ENCODE assay signal across 1 cellular context in the genomic region with DNA sequence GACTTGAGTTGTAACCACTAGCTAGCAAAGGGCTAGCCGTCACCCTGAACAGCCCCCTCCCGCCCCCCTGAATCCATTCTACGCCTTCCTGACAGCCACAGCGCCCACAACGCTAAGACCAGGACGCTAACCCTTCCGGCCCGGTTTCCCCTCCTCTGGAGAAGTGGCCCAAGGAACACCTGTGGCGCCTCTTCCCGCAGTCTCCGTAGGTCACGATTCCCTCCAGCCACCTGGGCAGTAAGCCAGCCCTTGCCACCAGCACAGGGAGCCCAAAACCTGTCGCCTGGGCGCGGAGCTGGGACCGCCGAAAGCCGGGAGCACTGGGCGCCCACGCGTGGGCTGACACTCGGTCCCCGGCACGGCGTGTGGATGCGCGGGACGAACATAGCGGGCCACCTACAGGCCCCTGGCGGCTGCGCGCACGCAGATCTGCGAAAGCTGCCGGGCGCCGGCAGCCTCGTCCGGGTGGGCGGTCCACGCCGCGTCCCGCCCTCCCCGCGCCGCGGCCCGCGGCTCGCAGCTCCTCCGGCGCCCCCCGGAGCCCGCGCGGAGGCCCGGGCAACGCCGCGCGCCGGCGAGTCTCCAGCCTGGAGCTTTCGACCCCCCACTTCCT.
TF ChIP-seq lines count a peak whose summit lies in the region.

No MANE protein-coding gene starts in this region.

TF ChIP-seq in HepG2, 621 proteins besides CTCF, POLR2A, EP300 and RAD21 (continues in another document):
- TF ChIP-seq ZNF883 (CRISPR knock-in tag; IDR thresholded peaks at IDR 0.05; ENCODE audit: not compliant biosample characterization) (no peak), ZNF329 (CRISPR knock-in tag; IDR thresholded peaks at IDR 0.05; ENCODE audit: low read depth) (0 out of 2 replicates have a peak, but pooled peaks have one; percentile 13), RBM22 (optimal IDR thresholded peaks at IDR 0.05; ENCODE audit: low read length) (no peak), HIVEP1 (CRISPR knock-in tag; IDR thresholded peaks at IDR 0.05) (no peak), FLYWCH1 (CRISPR knock-in tag; IDR thresholded peaks at IDR 0.05) (no peak), TBL1XR1 (IDR thresholded peaks at IDR 0.05; ENCODE audit: borderline replicate concordance, low read length, partially characterized antibody) (no peak), ZNF672 (CRISPR knock-in tag; IDR thresholded peaks at IDR 0.05) (no peak), THRA (CRISPR knock-in tag; IDR thresholded peaks at IDR 0.05; ENCODE audit: borderline replicate concordance) (no peak), ZEB1 (IDR thresholded peaks at IDR 0.05; ENCODE audit: insufficient replicate concordance, low read depth) (peak; percentile 30), SNAI1 (CRISPR knock-in tag; IDR thresholded peaks at IDR 0.05; ENCODE audit: borderline replicate concordance) (no peak), MEIS1 (CRISPR knock-in tag; IDR thresholded peaks at IDR 0.05; ENCODE audit: borderline replicate concordance) (no peak), TOE1 (CRISPR knock-in tag; IDR thresholded peaks at IDR 0.05) (no peak), ZNF713 (CRISPR knock-in tag; IDR thresholded peaks at IDR 0.05) (no peak), CREBL2 (CRISPR knock-in tag; IDR thresholded peaks at IDR 0.05; ENCODE audit: borderline replicate concordance) (no peak), THAP8 (CRISPR knock-in tag; IDR thresholded peaks at IDR 0.05; ENCODE audit: borderline replicate concordance) (no peak), ZFP62 (CRISPR knock-in tag; IDR thresholded peaks at IDR 0.05) (no peak), RARA (CRISPR knock-in tag; IDR thresholded peaks at IDR 0.05) (no peak), ZBTB26 (CRISPR knock-in tag; IDR thresholded peaks at IDR 0.05; ENCODE audit: borderline replicate concordance) (no peak), MAF1 (CRISPR knock-in tag; IDR thresholded peaks at IDR 0.05; ENCODE audit: borderline replicate concordance) (no peak), STAG1 (CRISPR knock-in tag; IDR thresholded peaks at IDR 0.05) (0 out of 2 replicates have a peak, but pooled peaks have one; percentile 2), CC2D1A (CRISPR knock-in tag; IDR thresholded peaks at IDR 0.05) (no peak), ELF1 (CRISPR knock-in tag; IDR thresholded peaks at IDR 0.05) (no peak), ZNF24 (IDR thresholded peaks at IDR 0.05) (no peak), ELF4 (CRISPR knock-in tag; IDR thresholded peaks at IDR 0.05; ENCODE audit: borderline replicate concordance) (no peak; the same call in 1 of the 2 replicates), RXRA (CRISPR knock-in tag; IDR thresholded peaks at IDR 0.05) (no peak), CEBPB (IDR thresholded peaks at IDR 0.05; ENCODE audit: borderline replicate concordance, low read depth, low read length) (no peak), RXRB (CRISPR knock-in tag; IDR thresholded peaks at IDR 0.05; ENCODE audit: borderline replicate concordance) (no peak), ASH2L (IDR thresholded peaks at IDR 0.05; ENCODE audit: insufficient read length, low read depth, low read length) (no peak), IKZF4 (CRISPR knock-in tag; IDR thresholded peaks at IDR 0.05; ENCODE audit: borderline replicate concordance, low read depth, not compliant biosample characterization) (no peak), ZNF577 (CRISPR knock-in tag; IDR thresholded peaks at IDR 0.05; ENCODE audit: borderline replicate concordance, low read depth) (no peak), PATZ1 (CRISPR knock-in tag; IDR thresholded peaks at IDR 0.05) (0 out of 2 replicates have a peak, but pooled peaks have one; percentile 21), REST (IDR thresholded peaks at IDR 0.05; ENCODE audit: borderline replicate concordance in 1 of 2, low read depth in 1 of 2, low read length in 2 of 2) (no peak), PCBP2 (optimal IDR thresholded peaks at IDR 0.05; ENCODE audit: low read depth, low read length, poor library complexity, severe bottlenecking) (no peak), GATAD2A (CRISPR knock-in tag; IDR thresholded peaks at IDR 0.05) (peak; percentile 40), ATF7 (IDR thresholded peaks at IDR 0.05) (no peak), ATF7 (CRISPR knock-in tag; IDR thresholded peaks at IDR 0.05) (no peak), REPIN1 (CRISPR knock-in tag; IDR thresholded peaks at IDR 0.05; ENCODE audit: borderline replicate concordance, low read depth) (no peak), ZNF276 (CRISPR knock-in tag; IDR thresholded peaks at IDR 0.05; ENCODE audit: low read depth) (no peak), HNRNPLL (IDR thresholded peaks at IDR 0.05; ENCODE audit: low read depth, low read length, poor library complexity, severe bottlenecking) (peak; percentile 93), PHF5A (CRISPR knock-in tag; IDR thresholded peaks at IDR 0.05; ENCODE audit: low read depth, unreplicated experiment) (no peak), IRF9 (CRISPR knock-in tag; IDR thresholded peaks at IDR 0.05; ENCODE audit: borderline replicate concordance) (no peak), KAT7 (CRISPR knock-in tag; IDR thresholded peaks at IDR 0.05; ENCODE audit: borderline replicate concordance) (peak; percentile 56; the same call in 1 of the 2 replicates), NFATC3 (CRISPR knock-in tag; IDR thresholded peaks at IDR 0.05) (no peak)
- TF ChIP-seq, protein P1, sequence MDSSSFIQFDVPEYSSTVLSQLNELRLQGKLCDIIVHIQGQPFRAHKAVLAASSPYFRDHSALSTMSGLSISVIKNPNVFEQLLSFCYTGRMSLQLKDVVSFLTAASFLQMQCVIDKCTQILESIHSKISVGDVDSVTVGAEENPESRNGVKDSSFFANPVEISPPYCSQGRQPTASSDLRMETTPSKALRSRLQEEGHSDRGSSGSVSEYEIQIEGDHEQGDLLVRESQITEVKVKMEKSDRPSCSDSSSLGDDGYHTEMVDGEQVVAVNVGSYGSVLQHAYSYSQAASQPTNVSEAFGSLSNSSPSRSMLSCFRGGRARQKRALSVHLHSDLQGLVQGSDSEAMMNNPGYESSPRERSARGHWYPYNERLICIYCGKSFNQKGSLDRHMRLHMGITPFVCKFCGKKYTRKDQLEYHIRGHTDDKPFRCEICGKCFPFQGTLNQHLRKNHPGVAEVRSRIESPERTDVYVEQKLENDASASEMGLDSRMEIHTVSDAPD (CRISPR knock-in tag; IDR thresholded peaks at IDR 0.05): no peak
- TF ChIP-seq, protein P2, sequence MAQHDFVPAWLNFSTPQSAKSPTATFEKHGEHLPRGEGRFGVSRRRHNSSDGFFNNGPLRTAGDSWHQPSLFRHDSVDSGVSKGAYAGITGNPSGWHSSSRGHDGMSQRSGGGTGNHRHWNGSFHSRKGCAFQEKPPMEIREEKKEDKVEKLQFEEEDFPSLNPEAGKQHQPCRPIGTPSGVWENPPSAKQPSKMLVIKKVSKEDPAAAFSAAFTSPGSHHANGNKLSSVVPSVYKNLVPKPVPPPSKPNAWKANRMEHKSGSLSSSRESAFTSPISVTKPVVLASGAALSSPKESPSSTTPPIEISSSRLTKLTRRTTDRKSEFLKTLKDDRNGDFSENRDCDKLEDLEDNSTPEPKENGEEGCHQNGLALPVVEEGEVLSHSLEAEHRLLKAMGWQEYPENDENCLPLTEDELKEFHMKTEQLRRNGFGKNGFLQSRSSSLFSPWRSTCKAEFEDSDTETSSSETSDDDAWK (CRISPR knock-in tag; IDR thresholded peaks at IDR 0.05): no peak
- TF ChIP-seq, protein P3, sequence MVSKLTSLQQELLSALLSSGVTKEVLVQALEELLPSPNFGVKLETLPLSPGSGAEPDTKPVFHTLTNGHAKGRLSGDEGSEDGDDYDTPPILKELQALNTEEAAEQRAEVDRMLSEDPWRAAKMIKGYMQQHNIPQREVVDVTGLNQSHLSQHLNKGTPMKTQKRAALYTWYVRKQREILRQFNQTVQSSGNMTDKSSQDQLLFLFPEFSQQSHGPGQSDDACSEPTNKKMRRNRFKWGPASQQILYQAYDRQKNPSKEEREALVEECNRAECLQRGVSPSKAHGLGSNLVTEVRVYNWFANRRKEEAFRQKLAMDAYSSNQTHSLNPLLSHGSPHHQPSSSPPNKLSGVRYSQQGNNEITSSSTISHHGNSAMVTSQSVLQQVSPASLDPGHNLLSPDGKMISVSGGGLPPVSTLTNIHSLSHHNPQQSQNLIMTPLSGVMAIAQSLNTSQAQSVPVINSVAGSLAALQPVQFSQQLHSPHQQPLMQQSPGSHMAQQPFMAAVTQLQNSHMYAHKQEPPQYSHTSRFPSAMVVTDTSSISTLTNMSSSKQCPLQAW (CRISPR knock-in tag; IDR thresholded peaks at IDR 0.05): no peak
